Comparison of ENCODE assay signal across 25 cellular contexts in the genomic region with DNA sequence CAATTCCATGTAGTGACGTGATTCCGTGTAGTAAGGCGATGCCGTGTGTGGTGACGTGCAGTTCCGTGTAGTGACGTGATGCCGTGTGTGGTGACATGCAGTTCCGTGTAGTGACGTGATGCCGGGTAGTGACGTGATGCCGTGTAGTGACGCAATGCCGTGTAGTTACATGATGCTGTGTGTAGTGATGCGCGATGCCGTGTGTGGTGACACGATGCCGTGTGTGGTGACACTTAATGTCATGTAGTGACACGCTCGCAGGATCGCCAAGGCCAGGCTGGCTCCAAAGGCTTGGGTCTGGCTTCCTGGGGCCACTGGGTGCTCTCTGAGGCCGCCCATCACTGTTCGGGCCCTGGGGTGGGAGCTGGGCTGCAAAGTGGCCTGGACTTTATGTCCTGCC. TPM values are rescaled to one million over a fixed set of nuclear protein-coding genes. Genes with fewer than 3 reads are reported as not detected.
DNase-seq lines count a peak whose midpoint lies in the region; ATAC-seq and TF ChIP-seq lines count a peak whose summit lies in the region.
"Had no signal": no experiment of that assay in that cellular context is flagged by ENCODE, and none has a peak within 500 bp of the region (broad histone marks: within the 10 kb centered on the region; RNA-seq: fewer than 3 reads in every experiment).

No MANE protein-coding gene starts in this region.

- dilution Hi-C loops in IMR-90 (cut with HindIII; ENCODE audit: low sequenced_read_pairs, unreplicated experiment): no loop called here

- TF ChIP-seq POLR2A in IMR-90 (IDR thresholded peaks at IDR 0.05; ENCODE audit: low read depth, low read length) (no peak), sigmoid colon (IDR thresholded peaks at IDR 0.05) (no peak)

- H2BK20ac ChIP-seq in IMR-90 (ENCODE audit: low read depth, low read length): no peak overlapping the region

- no peak for TF ChIP-seq EP300 in sigmoid colon (IDR thresholded peaks at IDR 0.05)

- peaks cover 15% of the 10 kb centered on the region for H3K9me1 ChIP-seq in IMR-90 (ENCODE audit: insufficient read depth, low read length)

- H4K91ac ChIP-seq in IMR-90 (ENCODE audit: insufficient read depth, low read depth, low read length): peak overlapping the region; percentile 32

- H2BK120ac ChIP-seq in IMR-90 (ENCODE audit: low read depth, low read length): no peak overlapping the region

- 97% methylated on average over 23 of the region's 25 CpGs; no CpG with 5 or more reads in 1 of the 2 experiments for WGBS in IMR-90 (ENCODE audit: extremely low coverage in 2 of 2, insufficient read length in 1 of 2), 2 experiments
- 92 to 95% methylated on average over 25 of the region's 25 CpGs for WGBS in sigmoid colon, 2 donors

- no peak overlapping the region for H2BK15ac ChIP-seq in IMR-90 (ENCODE audit: low read depth, low read length)

- H3K4me2 ChIP-seq in IMR-90 (ENCODE audit: low read depth, low read length): no peak overlapping the region

- DNase-seq in IMR-90 (no peak), islet precursor cell (peak; percentile 48), sigmoid colon (peak; percentile 58), C1 segment of cervical spinal cord (lab: John Stamatoyannopoulos, UW) (no peak), hippocampal formation (lab: John Stamatoyannopoulos, UW) (no peak)
- no peak for DNase-seq in effector memory CD4-positive, alpha-beta T cell
- DNase-seq: ACHN; activated CD4-positive, alpha-beta T cell treated with anti-CD3 and anti-CD28 coated beads for 36 hours; activated naive CD4-positive, alpha-beta T cell treated with Interleukin-2 at 50 U/mL for 16 hours; activated T-cell treated with anti-CD3 and anti-CD28 coated beads, Interleukin-2, amount 50 U/mL, for 4 hours; effector memory CD8-positive, alpha-beta T cell; GOT3; kidney glomerular epithelial cell; mesendoderm; naive thymus-derived CD4-positive, alpha-beta T cell; NCI-H146; NCI-H748 treated with DMSO at 0.1 percent for 48 hours; OCI-M1; SJCRH30 had no signal

- ATAC-seq in IMR-90 (ENCODE audit: low read depth) (no peak), HG02588 (IDR thresholded peaks at IDR 0.05; ENCODE audit: unreplicated experiment) (no peak)
- ATAC-seq: activated CD4-positive, alpha-beta T cell treated with anti-CD3 and anti-CD28 coated beads for 36 hours; activated T-cell treated with anti-CD3 and anti-CD28 coated beads, Interleukin-2, amount 50 U/mL, for 4 hours; effector memory CD8-positive, alpha-beta T cell; naive thymus-derived CD4-positive, alpha-beta T cell; sciatic nerve had no signal

- H3K4me1 Mint-ChIP-seq in brain: peaks cover 57% of the 10 kb centered on the region
- H3K4me1 Mint-ChIP-seq: activated CD4-positive, alpha-beta T cell treated with anti-CD3 and anti-CD28 coated beads for 36 hours had no signal

- H3K9ac ChIP-seq in IMR-90 (ENCODE audit: low read depth, low read length): no peak overlapping the region
- H3K9ac ChIP-seq: BLaER1 had no signal

- H3K14ac ChIP-seq in IMR-90 (replicated peaks; ENCODE audit: low read depth, low read length): no peak overlapping the region

- no peaks in the 10 kb centered on the region for H3K36me3 Mint-ChIP-seq in brain
- H3K36me3 Mint-ChIP-seq: naive thymus-derived CD4-positive, alpha-beta T cell had no signal

- no peaks in the 10 kb centered on the region for H3K9me3 Mint-ChIP-seq in brain
- H3K9me3 Mint-ChIP-seq: activated T-cell treated with anti-CD3 and anti-CD28 coated beads, Interleukin-2, amount 50 U/mL, for 4 hours; effector memory CD8-positive, alpha-beta T cell; naive thymus-derived CD4-positive, alpha-beta T cell; T-helper 1 cell treated with Interleukin-12 subunit alpha and Interleukin-12 subunit beta and Interleukin-4 antibody, amounts not matched to agents 30 μg/mL and 1 μg/mL, for 36 hours had no signal

- H3K9me3 ChIP-seq in IMR-90 (ENCODE audit: control insufficient read depth, insufficient read depth, low read length) (no peaks in the 10 kb centered on the region), sigmoid colon (no peaks in the 10 kb centered on the region)
- H3K9me3 ChIP-seq in effector memory CD4-positive, alpha-beta T cell (ENCODE audit: control insufficient read depth, low read length): no peaks in the 10 kb centered on the region
- H3K9me3 ChIP-seq: BLaER1, ovary, SJCRH30 had no signal

- H3K27ac ChIP-seq in IMR-90 (ENCODE audit: insufficient read depth, low read length) (no peak overlapping the region), sigmoid colon (no peak overlapping the region)
- no peak overlapping the region for H3K27ac ChIP-seq in effector memory CD4-positive, alpha-beta T cell (ENCODE audit: insufficient read depth, low read length, poor library complexity, severe bottlenecking)
- H3K27ac ChIP-seq: BLaER1, ovary had no signal

- peaks cover 3% of the 10 kb centered on the region for H3K27me3 Mint-ChIP-seq in brain

- H2AK5ac ChIP-seq in IMR-90 (ENCODE audit: low read depth, low read length): peak overlapping the region; percentile 70; the same call in 1 of the 2 replicates

- H2AK9ac ChIP-seq in IMR-90 (replicated peaks; ENCODE audit: low read depth, low read length, poor library complexity): no peak overlapping the region

- H3K23ac ChIP-seq in IMR-90 (ENCODE audit: low read depth, low read length): no peak overlapping the region

- H3K4me3 ChIP-seq in IMR-90 (ENCODE audit: insufficient read depth, low read depth, low read length) (no peak overlapping the region), sigmoid colon (no peak overlapping the region)
- no peak overlapping the region for H3K4me3 ChIP-seq in effector memory CD4-positive, alpha-beta T cell (ENCODE audit: insufficient read depth, low read depth, low read length, poor library complexity, severe bottlenecking)
- H3K4me3 ChIP-seq: BLaER1, ovary had no signal

- no peak overlapping the region for H3K18ac ChIP-seq in IMR-90 (ENCODE audit: low read depth, low read length)

- H3K27me3 ChIP-seq in IMR-90 (ENCODE audit: control insufficient read depth, insufficient read depth, low read length) (no peaks in the 10 kb centered on the region), sigmoid colon (no peaks in the 10 kb centered on the region)
- no peaks in the 10 kb centered on the region for H3K27me3 ChIP-seq in effector memory CD4-positive, alpha-beta T cell (replicated peaks; ENCODE audit: control insufficient read depth, insufficient read depth, low read length, poor library complexity, severe bottlenecking)
- H3K27me3 ChIP-seq: ovary, SJCRH30 had no signal

- intact Hi-C loops in IMR-90 (cut with micrococcal nuclease): no loop called here
- intact Hi-C loops in sigmoid colon (cut with DNase I): no loop called here

- CTCF ChIA-PET in IMR-90 (lab: Yijun Ruan, JAX): no interaction called here

- H3K4me1 ChIP-seq in IMR-90 (ENCODE audit: control insufficient read depth, insufficient read depth, low read length) (peaks cover 2% of the 10 kb centered on the region; the same call in 1 of the 2 replicates), sigmoid colon (peaks cover 0 to 19% (median 0%) of the 10 kb centered on the region in 4 donors)
- no peaks in the 10 kb centered on the region for H3K4me1 ChIP-seq in effector memory CD4-positive, alpha-beta T cell (ENCODE audit: control insufficient read depth, insufficient read depth, low read length, poor library complexity, severe bottlenecking)

- H4K20me1 ChIP-seq in IMR-90 (ENCODE audit: insufficient read depth, low read length): peaks cover 89% of the 10 kb centered on the region
- H4K20me1 ChIP-seq: BLaER1 had no signal

- H3K27ac Mint-ChIP-seq in brain: peak overlapping the region; percentile 9 to 77 (median 33)
- H3K27ac Mint-ChIP-seq: activated CD4-positive, alpha-beta T cell treated with anti-CD3 and anti-CD28 coated beads for 36 hours; effector memory CD8-positive, alpha-beta T cell; naive thymus-derived CD4-positive, alpha-beta T cell; T-helper 1 cell treated with Interleukin-12 subunit alpha and Interleukin-12 subunit beta and Interleukin-4 antibody, amounts not matched to agents 30 μg/mL and 1 μg/mL, for 36 hours had no signal

- H4K8ac ChIP-seq in IMR-90 (ENCODE audit: low read depth in 2 of 2, low read length in 2 of 2): no peak overlapping the region

- no TSS peak for BruUV-seq in IMR-90 (replicated peaks; lab: Mats Ljungman, UMichigan)

- TF ChIP-seq CTCF in IMR-90 (conservative IDR thresholded peaks at IDR 0.05; ENCODE audit: low read depth, low read length) (no peak), brain (conservative IDR thresholded peaks at IDR 0.05) (no peak), sigmoid colon (IDR thresholded peaks at IDR 0.05) (no peak)

- in situ Hi-C loops in IMR-90 (cut with MboI; ENCODE audit: low sequenced_read_pairs): no loop called here

- peak overlapping the region; percentile 38 for H2AFZ ChIP-seq in IMR-90 (replicated peaks; ENCODE audit: low read length, poor library complexity)

- peak overlapping the region in 3 of 5 experiments; percentile 9 to 25 (median 19) for H3K4me3 Mint-ChIP-seq in brain
- H3K4me3 Mint-ChIP-seq: activated CD4-positive, alpha-beta T cell treated with anti-CD3 and anti-CD28 coated beads for 36 hours; activated T-cell treated with anti-CD3 and anti-CD28 coated beads, Interleukin-2, amount 50 U/mL, for 4 hours; effector memory CD8-positive, alpha-beta T cell; naive thymus-derived CD4-positive, alpha-beta T cell; T-helper 1 cell treated with Interleukin-12 subunit alpha and Interleukin-12 subunit beta and Interleukin-4 antibody, amounts not matched to agents 30 μg/mL and 1 μg/mL, for 36 hours had no signal

- H3K56ac ChIP-seq in IMR-90 (ENCODE audit: extremely low read depth, insufficient read depth, low read length): no peak overlapping the region

- no peak overlapping the region for H2BK5ac ChIP-seq in IMR-90 (ENCODE audit: low read depth, low read length, poor library complexity, severe bottlenecking)

- H3K79me1 ChIP-seq in IMR-90 (ENCODE audit: low read depth in 1 of 2, low read length in 2 of 2): peaks cover 15 to 88% of the 10 kb centered on the region in 2 experiments

- 0 out of 2 replicates have a peak overlapping the region, but pooled peaks have one; percentile 15 for H3K4ac ChIP-seq in IMR-90 (ENCODE audit: low read depth, low read length)

- no peak overlapping the region for H4K5ac ChIP-seq in IMR-90 (ENCODE audit: low read depth, low read length)

- no peak for TF ChIP-seq RAD21 in IMR-90 (IDR thresholded peaks at IDR 0.05; ENCODE audit: low read length)

- H3K36me3 ChIP-seq in IMR-90 (ENCODE audit: control insufficient read depth, insufficient read depth, low read length) (peaks cover 13% of the 10 kb centered on the region), sigmoid colon (no peaks in the 10 kb centered on the region)
- no peaks in the 10 kb centered on the region for H3K36me3 ChIP-seq in effector memory CD4-positive, alpha-beta T cell (ENCODE audit: control insufficient read depth, insufficient read depth, low read length)
- H3K36me3 ChIP-seq: BLaER1, ovary, SJCRH30 had no signal

- POLR2A ChIA-PET in IMR-90 (lab: Charles Lee; ENCODE audit: unreplicated experiment): no interaction called here

RNA-seq across cellular contexts. Expression of a gene that starts 14.2 kb away (rescaled TPM):
- total RNA-seq in IMR-90 (2012; rRNA removed) (4.3 and 6.7 TPM in 2 replicates), sigmoid colon (100 to 1,000 TPM in 3 of 4 donors, 10 to 100 TPM in 1; 39.7 to 197 (median 103) TPM)
- polyA plus RNA-seq in IMR-90 (2012; rRNA removed) (46.7 and 52.6 TPM in 2 replicates), brain (ENCODE audit: insufficient read depth, low read depth, low replicate concordance) (31.5 TPM), sigmoid colon (10 to 100 TPM in 1 of 3 donors, 1 to 10 TPM in 2; 4.4 to 34.8 (median 5.4) TPM)
- 66.0 and 124 TPM in 2 replicates for polyA plus RNA-seq in IMR-90 (2012; cell fraction: cytosol; rRNA removed)
- polyA plus RNA-seq in IMR-90 (2012; cell fraction: nucleus; rRNA removed; ENCODE audit: low replicate concordance): 136 and 394 TPM in 2 replicates

Comparison
In these comparisons a context has a peak if more than half of its experiments do, and no peak if none do; other contexts are left out.
1. DNase-seq: peak in islet precursor cell (single experiment) and sigmoid colon (single experiment); none in IMR-90 (single experiment), effector memory CD4-positive, alpha-beta T cell (0 of 3), C1 segment of cervical spinal cord (0 of 14) and hippocampal formation (0 of 2).